In the genomic region with DNA sequence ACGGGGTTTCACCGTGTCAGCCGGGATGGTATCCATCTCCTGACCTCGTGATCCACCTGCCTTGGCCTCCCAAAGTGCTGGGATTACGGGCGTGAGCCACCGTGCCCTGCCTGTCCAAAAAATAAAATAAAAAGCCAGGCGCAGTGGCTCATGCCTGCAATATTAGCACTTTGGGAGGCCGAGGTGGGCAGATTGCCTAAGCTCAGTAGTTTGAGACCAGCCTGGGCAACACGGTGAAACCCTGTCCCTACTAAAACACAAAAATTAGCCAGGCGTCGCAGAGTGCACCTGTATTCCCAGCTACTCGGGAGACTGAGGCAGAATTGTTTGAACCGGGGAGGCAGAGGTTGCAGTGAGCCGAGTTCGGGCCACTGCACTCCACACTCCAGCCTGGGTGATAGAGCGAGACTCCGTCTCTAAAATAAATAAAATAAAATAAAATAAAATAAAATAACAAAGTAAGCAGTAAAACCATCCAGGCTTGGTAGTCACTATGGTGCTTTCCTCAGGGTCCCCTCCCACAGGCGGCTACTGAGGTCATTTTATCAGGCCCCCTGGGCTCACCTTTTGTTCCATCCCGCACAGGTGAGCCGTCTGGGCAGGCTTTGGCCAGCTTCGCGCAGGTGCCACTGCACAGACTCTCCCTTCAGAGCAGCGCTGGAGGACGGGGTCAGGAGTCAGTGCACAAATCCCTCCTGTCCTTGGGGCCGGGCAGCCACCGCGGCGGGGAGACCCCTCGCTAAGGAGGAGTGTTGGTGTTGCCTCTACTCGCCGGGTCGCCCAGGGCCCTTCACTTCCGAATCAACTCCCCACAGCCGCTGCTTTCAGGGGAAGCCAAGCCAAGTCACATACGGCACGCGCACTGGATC, we compare ENCODE assay signal across 10 cellular contexts. TPM values are rescaled to one million over a fixed set of nuclear protein-coding genes. Genes with fewer than 3 reads are reported as not detected.
DNase-seq lines count a peak whose midpoint lies in the region; ATAC-seq, FAIRE-seq and TF ChIP-seq lines count a peak whose summit lies in the region.
"Not testable (repeated sequence)": the region's sequence is repeated elsewhere in the genome, so short reads cannot be mapped to it uniquely, and the experiment has no call there.
"Had no signal": no experiment of that assay in that cellular context is flagged by ENCODE, and none has a peak within 500 bp of the region (broad histone marks: within the 10 kb centered on the region; RNA-seq: fewer than 3 reads in every experiment).

No MANE protein-coding gene starts in this region.

- peak overlapping the region; percentile 83 for H3K27ac ChIP-seq in VCaP

- H3K9me3 ChIP-seq in skeletal muscle satellite cell (replicated peaks; ENCODE audit: low read length) = not testable (repeated sequence)

- not testable (repeated sequence) for TF ChIP-seq CTCF in AG10803 (conservative IDR thresholded peaks at IDR 0.05; ENCODE audit: low read length); VCaP (conservative IDR thresholded peaks at IDR 0.05); bronchial epithelial cell (IDR thresholded peaks at IDR 0.05; ENCODE audit: insufficient read depth, low read length, severe bottlenecking)

- peak overlapping the region; percentile 45 for H3K9ac ChIP-seq in skeletal muscle satellite cell (ENCODE audit: low read depth, low read length)

- H3K4me1 ChIP-seq in skeletal muscle satellite cell (ENCODE audit: control insufficient read depth, insufficient read depth, low read length) = not testable (repeated sequence)

- DNase-seq in AG10803 (ENCODE audit: low read depth); bronchial epithelial cell (ENCODE audit: low read depth); left lobe of liver (ENCODE audit: low spot score): not testable (repeated sequence)

- peak overlapping the region; percentile 69 for H3K4me2 ChIP-seq in skeletal muscle satellite cell (ENCODE audit: low read length)

- H3K4me3 ChIP-seq in AG10803 (ENCODE audit: low read length) = peak overlapping the region; percentile 54
- H3K4me3 ChIP-seq in bronchial epithelial cell (ENCODE audit: low read depth, low read length) = peak overlapping the region; percentile 39
- H3K4me3 ChIP-seq in skeletal muscle satellite cell (ENCODE audit: low read length) = peak overlapping the region; percentile 58

- FAIRE-seq in bronchial epithelial cell (lab: Jason Lieb, UNC) = not testable (repeated sequence)

- not testable (repeated sequence) for H3K27me3 ChIP-seq in bronchial epithelial cell (ENCODE audit: control insufficient read depth, insufficient read depth, low read length); skeletal muscle satellite cell (ENCODE audit: control insufficient read depth, insufficient read depth, low read length)

- ATAC-seq in GM19324 (IDR thresholded peaks at IDR 0.05; ENCODE audit: low FRiP score, unreplicated experiment) = peak; percentile 61
- peak; percentile 54 for ATAC-seq in HG02610 (IDR thresholded peaks at IDR 0.05; ENCODE audit: unreplicated experiment)
- ATAC-seq in HG03460 (IDR thresholded peaks at IDR 0.05; ENCODE audit: unreplicated experiment) = peak; percentile 66
- peak; percentile 57 for ATAC-seq in left lobe of liver

- not testable (repeated sequence) for H3K36me3 ChIP-seq in bronchial epithelial cell (ENCODE audit: control insufficient read depth, insufficient read depth, low read length); skeletal muscle satellite cell (ENCODE audit: insufficient read depth, low read length)

RNA-seq across cellular contexts. Expression of gene HNRNPH1, which starts 10.3 kb away (rescaled TPM):
- total RNA-seq in bronchial epithelial cell (657 and 766 TPM in 2 replicates), left lobe of liver (215 TPM)
- total RNA-seq in skeletal muscle satellite cell (2012; rRNA removed) = 272 and 428 TPM in 2 replicates

RNA-seq across cellular contexts. Expression of gene CBY3, which starts 47.1 kb away (rescaled TPM):
- total RNA-seq in bronchial epithelial cell (not detected in 2 replicates), left lobe of liver (not detected)
- total RNA-seq in skeletal muscle satellite cell (2012; rRNA removed) = not detected in 2 replicates
- total RNA-seq: HT1080, left ventricle myocardium superior had no signal
